8 cellular contexts compared by ENCODE assay signal in genomic region chr19:21851596-21852345, GRCh38. TPM values are rescaled to one million over a fixed set of nuclear protein-coding genes. Genes with fewer than 3 reads are reported as not detected.
A peak's percentile ranks its signal among the peaks of the same experiment; 100 is the strongest.
DNase-seq lines count a peak whose midpoint lies in the region; ATAC-seq and TF ChIP-seq lines count a peak whose summit lies in the region.

No MANE protein-coding gene starts in this region.

- peaks cover 7% of the 10 kb centered on the region for H3K4me1 Mint-ChIP-seq in central memory CD8-positive, alpha-beta T cell

- no peaks in the 10 kb centered on the region for H3K4me1 ChIP-seq in smooth muscle cell (ENCODE audit: low read depth)

- H3K4me2 ChIP-seq in smooth muscle cell, result peak overlapping the region; percentile 89

- H3K27me3 Mint-ChIP-seq in central memory CD8-positive, alpha-beta T cell, result no peaks in the 10 kb centered on the region

- DNase-seq in NCI-H2081 (lab: John Stamatoyannopoulos, UW), result peak; percentile 92 to 93
- DNase-seq in activated CD4-positive, CD25-positive, alpha-beta regulatory T cell treated with anti-CD3 and anti-CD28 coated beads, Interleukin-2, amount 50 U/mL, for 16 hours (ENCODE audit: low read depth, low spot score), result peak; percentile 80
- DNase-seq in central memory CD8-positive, alpha-beta T cell (ENCODE audit: low spot score in 2 of 2), result peak; percentile 74 to 81
- DNase-seq in inferior parietal cortex (ENCODE audit: extremely low spot score), result peak; percentile 96
- peak; percentile 67 for DNase-seq in smooth muscle cell (lab: John Stamatoyannopoulos, UW; ENCODE audit: unreplicated experiment)
- DNase-seq in LoVo (ENCODE audit: low spot score), result no peak

- no peaks in the 10 kb centered on the region for H3F3A ChIP-seq in smooth muscle cell (ENCODE audit: low read depth)

- peak; percentile 95 for ATAC-seq in HG02798 (IDR thresholded peaks at IDR 0.05; ENCODE audit: poor library complexity, unreplicated experiment)
- peak; percentile 99 for ATAC-seq in central memory CD8-positive, alpha-beta T cell (replicated peaks; ENCODE audit: extremely low read depth, poor library complexity, severe bottlenecking)

- H3K9me3 ChIP-seq in smooth muscle cell (replicated peaks; ENCODE audit: low read depth), result no peaks in the 10 kb centered on the region

- H2AFZ ChIP-seq in smooth muscle cell (ENCODE audit: low read depth), result peak overlapping the region; percentile 98

- no peaks in the 10 kb centered on the region for H3K36me3 ChIP-seq in smooth muscle cell (ENCODE audit: low read depth)

- H3K27ac Mint-ChIP-seq in central memory CD8-positive, alpha-beta T cell (ENCODE audit: low read depth), result peak overlapping the region; percentile 75

- H3K4me3 Mint-ChIP-seq in central memory CD8-positive, alpha-beta T cell, result peak overlapping the region; percentile 87

- WGBS in smooth muscle cell (ENCODE audit: low lambda C conversion rate), result under 1% methylated on average over 44 of the region's 44 CpGs

- H3K4me3 ChIP-seq in GM12875 (ENCODE audit: low read depth, low read length), result peak overlapping the region; percentile 47
- H3K4me3 ChIP-seq in smooth muscle cell, result peak overlapping the region; percentile 97

- peak overlapping the region; percentile 93 for H3K9ac ChIP-seq in smooth muscle cell (ENCODE audit: low read depth)

- TF ChIP-seq CTCF in GM12875 (IDR thresholded peaks at IDR 0.05; ENCODE audit: borderline replicate concordance, insufficient read depth, low read depth, low read length), result no peak
- TF ChIP-seq CTCF in smooth muscle cell (IDR thresholded peaks at IDR 0.05; ENCODE audit: borderline replicate concordance, insufficient read depth, poor library complexity, severe bottlenecking), result no peak

- H3K27ac ChIP-seq in smooth muscle cell (ENCODE audit: low read depth), result peak overlapping the region; percentile 79

- H4K20me1 ChIP-seq in smooth muscle cell (ENCODE audit: low read depth), result no peaks in the 10 kb centered on the region

- peaks cover 6% of the 10 kb centered on the region for H3K79me2 ChIP-seq in smooth muscle cell (ENCODE audit: low read depth)

- H3K27me3 ChIP-seq in smooth muscle cell (ENCODE audit: low read depth), result no peaks in the 10 kb centered on the region

- peaks cover 4% of the 10 kb centered on the region for H3K36me3 Mint-ChIP-seq in central memory CD8-positive, alpha-beta T cell (ENCODE audit: insufficient read depth)

- H3K9me3 Mint-ChIP-seq in central memory CD8-positive, alpha-beta T cell, result no peaks in the 10 kb centered on the region

RNA-seq across cellular contexts. Expression of gene ZNF43, which starts 15.8 kb away (rescaled TPM):
- 16.4 and 19.5 TPM in 2 replicates for total RNA-seq in smooth muscle cell
- polyA plus RNA-seq in smooth muscle cell, result 5.1 and 7.2 TPM in 2 replicates
